In genomic region chr17:4948166-4948996, GRCh38 we compare ENCODE assay signal across 8 cellular contexts. TPM values are rescaled to one million over a fixed set of nuclear protein-coding genes. Genes with fewer than 3 reads are reported as not detected.
A peak's percentile ranks its signal among the peaks of the same experiment; 100 is the strongest.
DNase-seq lines count a peak whose midpoint lies in the region; ATAC-seq and TF ChIP-seq lines count a peak whose summit lies in the region.

TSS of gene PFN1 (minus strand) at chr17:4948530. CDS start at chr17:4948394, 136 bp downstream.

- in situ Hi-C loops in transverse colon (cut with MboI; ENCODE audit: low pct_ligation_motif_present in 1 of 4, low pct_unique_long_range_greater_than_20kb in 1 of 4, low sequenced_read_pairs in 3 of 4), result no loop called here

- TF ChIP-seq CTCF in heart right ventricle (IDR thresholded peaks at IDR 0.05) (no peak), transverse colon (IDR thresholded peaks at IDR 0.05) (no peak)

- peak within 1 kb of the TSS; percentile 89 to 100 (median 99) for H3K27ac ChIP-seq in heart right ventricle
- peak within 1 kb of the TSS; percentile 95 to 100 (median 100) for H3K27ac ChIP-seq in transverse colon

- H3K9me3 ChIP-seq in heart right ventricle (no peaks in the 10 kb centered on the region), transverse colon (no peaks in the 10 kb centered on the region)

- H3K27me3 ChIP-seq in heart right ventricle, result no peaks in the 10 kb centered on the region
- no peaks in the 10 kb centered on the region for H3K27me3 ChIP-seq in transverse colon

- H3K4me3 ChIP-seq in heart right ventricle (peak within 1 kb of the TSS; percentile 67 to 100 (median 98)), transverse colon (peak within 1 kb of the TSS; percentile 52 to 100 (median 84))

- WGBS in heart right ventricle, 2 donors, result 0% methylated on average over 64 to 70 of the region's 70 CpGs
- 0% methylated on average over 5 to 54 of the region's 70 CpGs for WGBS in transverse colon (ENCODE audit: low coverage in 1 of 2), 2 donors

- DNase-seq in COLO668 (lab: John Stamatoyannopoulos, UW; ENCODE audit: unreplicated experiment) (peak; percentile 84), GOT3 (lab: John Stamatoyannopoulos, UW) (peak; percentile 81), NCI-H128 (lab: John Stamatoyannopoulos, UW; ENCODE audit: unreplicated experiment) (peak; percentile 45), amniotic epithelial cell (ENCODE audit: low read depth) (peak; percentile 93), heart right ventricle (peak; percentile 87 to 91), posterior vena cava (ENCODE audit: low spot score) (peak; percentile 97), transverse colon (peak; percentile 94)

- ATAC-seq in heart right ventricle, result peak; percentile 61 to 85 (median 76)

- peak; percentile 97 for TF ChIP-seq POLR2A in transverse colon (IDR thresholded peaks at IDR 0.05)

- intact Hi-C loops in T-helper 1 cell treated with Interleukin-12 subunit alpha and Interleukin-12 subunit beta and Interleukin-4 antibody, amounts not matched to agents 30 ng/mL and 1 ng/mL, for 36 hours (cut with micrococcal nuclease), result loop anchor here (1.0 to 2.0 kb wide), 5 partner anchors 8 to 805 kb away; partner anchors contain the start of genes CAMTA2, CYB5D2, DERL2 and INCA1
- intact Hi-C loops in heart right ventricle (cut with DNase I) (loop anchor here in 4 of 10 donors (1.0 to 5.0 kb wide), 6 partner anchors 8 to 49 kb away; partner anchors contain the start of genes SPAG7 (in 2 of the 4), CAMTA2 (in 1 of the 4), INCA1 (in 1 of the 4) and KIF1C (in 1 of the 4)), posterior vena cava (cut with DNase I) (no loop called here), transverse colon (cut with DNase I; ENCODE audit: low total_unique reads) (no loop called here)

- TF ChIP-seq EP300 in transverse colon (IDR thresholded peaks at IDR 0.05; ENCODE audit: low read depth), result no peak

- H3K36me3 ChIP-seq in heart right ventricle (peaks cover 0 to 41% (median 5%) of the 10 kb centered on the region in 9 donors), transverse colon (peaks cover 0 to 1% (median 0%) of the 10 kb centered on the region in 4 donors)

- peaks cover 18 to 77% (median 51%) of the 10 kb centered on the region in 9 donors for H3K4me1 ChIP-seq in heart right ventricle
- peaks cover 29 to 50% (median 40%) of the 10 kb centered on the region in 4 donors for H3K4me1 ChIP-seq in transverse colon

RNA-seq across cellular contexts. Expression of gene PFN1, which starts in this region (rescaled TPM):
- 2,251 and 2,270 TPM in 2 replicates for total RNA-seq in T-helper 1 cell treated with Interleukin-12 subunit alpha and Interleukin-12 subunit beta and Interleukin-4 antibody, amounts not matched to agents 30 ng/mL and 1 ng/mL, for 36 hours
- total RNA-seq in heart right ventricle, result 100 to 1,000 TPM; 144 to 376 (median 160) TPM
- 100 to 1,000 TPM; 170 to 830 TPM for polyA plus RNA-seq in heart right ventricle
- total RNA-seq in posterior vena cava, result 100 to 1,000 TPM; 582 to 588 TPM
- total RNA-seq in transverse colon, result 1,000 to 10,000 TPM in 1 of 4 donors, 100 to 1,000 TPM in 3; 743 to 1,049 (median 945) TPM

Comparison
In these comparisons a context has a peak if more than half of its experiments do, and no peak if none do; other contexts are left out.
1. Peak in every context shown above with its lines: DNase-seq, ATAC-seq, H3K4me3 ChIP-seq and H3K27ac ChIP-seq.
2. DNase-seq: peak in every context shown above with its lines; median percentile 97 in posterior vena cava; 94 in transverse colon; 93 in amniotic epithelial cell; 89 in heart right ventricle; 84 in COLO668; 81 in GOT3; 45 in NCI-H128.